In the genomic region with DNA sequence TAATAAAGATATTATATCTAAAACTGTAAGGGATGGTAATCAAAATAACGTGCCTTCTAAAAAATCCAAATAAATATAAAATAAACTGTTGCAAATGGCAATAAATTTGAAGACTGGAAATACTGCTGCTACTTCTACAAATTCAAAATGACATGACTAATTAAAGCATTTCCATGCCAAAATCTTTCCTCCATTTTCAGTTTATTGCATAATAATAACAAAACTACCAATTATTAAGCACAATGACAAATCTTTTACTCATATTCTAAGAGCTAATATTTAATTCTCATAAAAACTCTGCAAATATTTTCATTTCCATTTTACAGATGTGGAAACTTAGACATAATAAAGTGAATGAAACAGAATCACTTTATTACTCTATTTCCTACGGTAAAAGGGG, we compare ENCODE assay signal across 25 cellular contexts. TPM values are rescaled to one million over a fixed set of nuclear protein-coding genes. Genes with fewer than 3 reads are reported as not detected.
DNase-seq lines count a peak whose midpoint lies in the region; ATAC-seq, FAIRE-seq and TF ChIP-seq lines count a peak whose summit lies in the region.
"Had no signal": no experiment of that assay in that cellular context is flagged by ENCODE, and none has a peak within 500 bp of the region (broad histone marks: within the 10 kb centered on the region; RNA-seq: fewer than 3 reads in every experiment).

No MANE protein-coding gene starts in this region.

- no peaks in the 10 kb centered on the region for H3F3A ChIP-seq in PC-3 (ENCODE audit: low read length, unreplicated experiment)

- POLR2A ChIA-PET in PC-3 (lab: Charles Lee; ENCODE audit: unreplicated experiment) = interaction anchor here (0.7 kb wide), 1 partner anchor 165 kb away, joined by 4 read pairs; no protein-coding TSS in a partner anchor

- FAIRE-seq in bronchial epithelial cell (lab: Jason Lieb, UNC) = no peak
- FAIRE-seq: A549, GM12878, GM12892, GM18507 had no signal

- CTCF ChIA-PET in PC-3 (lab: Charles Lee) = no interaction called here

- TF ChIP-seq POLR2A in lower leg skin (IDR thresholded peaks at IDR 0.05) = no peak

- H3K9me2 ChIP-seq in PC-3 (replicated peaks; ENCODE audit: low read length) = no peaks in the 10 kb centered on the region

- no peak overlapping the region for H3K4me3 ChIP-seq in PC-3 (ENCODE audit: low read length)
- H3K4me3 ChIP-seq in bronchial epithelial cell (ENCODE audit: low read depth, low read length) = no peak overlapping the region
- no peak overlapping the region for H3K4me3 ChIP-seq in fibroblast of mammary gland (ENCODE audit: control insufficient read depth, low read depth, low read length)
- H3K4me3 ChIP-seq in lower leg skin (ENCODE audit: low read depth, poor library complexity, severe bottlenecking) = no peak overlapping the region
- H3K4me3 ChIP-seq: A549, BLaER1, GM12878 had no signal

- H3K4me1 ChIP-seq in PC-3 (ENCODE audit: insufficient read depth, low read length) = peaks cover 19% of the 10 kb centered on the region
- H3K4me1 ChIP-seq: A549, BE2C, BLaER1 had no signal

- peak; percentile 68 for DNase-seq in PC-3
- peak; percentile 27 for DNase-seq in bronchial epithelial cell (ENCODE audit: low read depth)
- peak; percentile 33 for DNase-seq in fibroblast of mammary gland (ENCODE audit: low read depth)
- DNase-seq in NCI-H510A (lab: John Stamatoyannopoulos, UW) = no peak
- DNase-seq in iPS-NIHi11 (ENCODE audit: low spot score) = no peak
- DNase-seq in lower leg skin (ENCODE audit: low spot score in 2 of 2) = no peak
- DNase-seq: AML-193; BE2C; CD4-positive, alpha-beta memory T cell; CD4-positive, CD25-positive, alpha-beta regulatory T cell; CD8-positive, alpha-beta memory T cell; COR-L47; DMS 273 treated with DMSO at 0.1 percent for 48 hours; DMS153; DMS53; DMS79; DND-41; EL; GDM1 had no signal

- ATAC-seq in PC-3 = no peak
- ATAC-seq: A549, GM12878 had no signal

- H3K9ac ChIP-seq in PC-3 (ENCODE audit: low read length) = 0 out of 2 replicates have a peak overlapping the region, but pooled peaks have one; percentile 5
- H3K9ac ChIP-seq: BLaER1 had no signal

- no peak overlapping the region for H2AFZ ChIP-seq in PC-3 (ENCODE audit: low read length)

- H3K79me2 ChIP-seq in PC-3 (ENCODE audit: low read length) = no peaks in the 10 kb centered on the region

- TF ChIP-seq CTCF in PC-3 (conservative IDR thresholded peaks at IDR 0.05; ENCODE audit: low read depth, low read length) (no peak), bronchial epithelial cell (IDR thresholded peaks at IDR 0.05; ENCODE audit: insufficient read depth, low read length, severe bottlenecking) (no peak), fibroblast of mammary gland (conservative IDR thresholded peaks at IDR 0.05; ENCODE audit: control insufficient read depth, insufficient read depth, low read depth, low read length) (no peak), lower leg skin (IDR thresholded peaks at IDR 0.05) (no peak)

- no peaks in the 10 kb centered on the region for H3K9me3 ChIP-seq in PC-3 (ENCODE audit: low read length)
- H3K9me3 ChIP-seq: A549, BE2C had no signal

- peak overlapping the region; percentile 24 for H3K4me2 ChIP-seq in PC-3 (ENCODE audit: low read length)
- H3K4me2 ChIP-seq: A549, BLaER1 had no signal

- BruUV-seq in PC-3 (replicated peaks; lab: Mats Ljungman, UMichigan) = no TSS peak

- H3K27me3 ChIP-seq in PC-3 (ENCODE audit: low read length) (no peaks in the 10 kb centered on the region), bronchial epithelial cell (ENCODE audit: control insufficient read depth, insufficient read depth, low read length) (no peaks in the 10 kb centered on the region)
- H3K27me3 ChIP-seq: BE2C, BLaER1 had no signal

- H3K36me3 ChIP-seq in PC-3 (ENCODE audit: low read depth, low read length) = no peaks in the 10 kb centered on the region
- no peaks in the 10 kb centered on the region for H3K36me3 ChIP-seq in bronchial epithelial cell (ENCODE audit: control insufficient read depth, insufficient read depth, low read length)
- H3K36me3 ChIP-seq: BE2C, BLaER1 had no signal

- no peaks in the 10 kb centered on the region for H4K20me1 ChIP-seq in PC-3 (ENCODE audit: low read length)
- H4K20me1 ChIP-seq: BLaER1 had no signal

- H3K27ac ChIP-seq in PC-3 (ENCODE audit: low read length) = peak overlapping the region; percentile 81
- H3K27ac ChIP-seq: 22Rv1, A549, BLaER1 had no signal

- 48 to 54% methylated on average over 2 of the region's 2 CpGs for WGBS in lower leg skin, 2 donors

- intact Hi-C loops in PC-3 (cut with micrococcal nuclease) (loop anchor here (1.0 to 10.0 kb wide), 4 partner anchors 36 to 139 kb away; no protein-coding TSS in a partner anchor), lower leg skin (cut with DNase I; ENCODE audit: low total_unique reads) (no loop called here)

RNA-seq across cellular contexts. Expression of a gene that starts 38.8 kb away (rescaled TPM):
- 14.7 and 18.8 TPM in 2 replicates for total RNA-seq in PC-3 (2014; rRNA removed)
- total RNA-seq in bronchial epithelial cell = 18.7 and 54.4 TPM in 2 replicates
- total RNA-seq in lower leg skin = 100 to 1,000 TPM in 1 of 4 donors, 10 to 100 TPM in 3; 52.0 to 100 (median 62.3) TPM
- total RNA-seq: CD4-positive, alpha-beta memory T cell had no signal

Comparison
In these comparisons a context has a peak if more than half of its experiments do, and no peak if none do; other contexts are left out.
1. DNase-seq: peak in PC-3 (single experiment), bronchial epithelial cell (single experiment) and fibroblast of mammary gland (single experiment); none in NCI-H510A (single experiment), iPS-NIHi11 (single experiment) and lower leg skin (0 of 2).